ENCODE assay signal across 8 cellular contexts in the genomic region with DNA sequence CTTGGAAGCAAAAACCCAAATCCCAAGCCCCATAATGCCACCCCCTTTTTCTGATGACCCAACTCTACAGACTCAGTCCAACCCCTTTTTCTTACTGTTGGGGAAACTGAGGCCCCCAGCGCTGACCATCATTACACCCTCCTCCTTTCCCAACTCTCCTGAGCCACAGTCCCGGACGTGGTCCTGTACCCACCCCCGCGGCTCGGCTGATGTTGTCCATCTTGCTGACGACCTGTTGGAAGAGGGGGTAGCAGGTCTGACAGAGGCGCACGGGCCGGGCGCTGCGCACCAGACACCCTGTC. TPM values are rescaled to one million over a fixed set of nuclear protein-coding genes. Genes with fewer than 3 reads are reported as not detected.
A peak's percentile ranks its signal among the peaks of the same experiment; 100 is the strongest.
DNase-seq lines count a peak whose midpoint lies in the region; ATAC-seq and TF ChIP-seq lines count a peak whose summit lies in the region.

No MANE protein-coding gene starts in this region.

- peaks cover 3% of the 10 kb centered on the region for H3K36me3 Mint-ChIP-seq in T-helper 1 cell treated with Interleukin-12 subunit alpha and Interleukin-12 subunit beta and Interleukin-4 antibody, amounts not matched to agents 30 μg/mL and 1 μg/mL, for 36 hours (ENCODE audit: low read depth)
- H3K36me3 Mint-ChIP-seq in glutamatergic neuron (ENCODE audit: unreplicated experiment): no peaks in the 10 kb centered on the region

- peak overlapping the region; percentile 54 for H3K27ac Mint-ChIP-seq in T-helper 1 cell treated with Interleukin-12 subunit alpha and Interleukin-12 subunit beta and Interleukin-4 antibody, amounts not matched to agents 30 μg/mL and 1 μg/mL, for 36 hours
- peak overlapping the region; percentile 52 for H3K27ac Mint-ChIP-seq in glutamatergic neuron (ENCODE audit: unreplicated experiment)

- H3K27me3 Mint-ChIP-seq in T-helper 1 cell treated with Interleukin-12 subunit alpha and Interleukin-12 subunit beta and Interleukin-4 antibody, amounts not matched to agents 30 μg/mL and 1 μg/mL, for 36 hours (ENCODE audit: low read depth): peaks cover 14% of the 10 kb centered on the region
- peaks cover 3% of the 10 kb centered on the region for H3K27me3 Mint-ChIP-seq in glutamatergic neuron (ENCODE audit: unreplicated experiment)

- peak; percentile 6 for ATAC-seq in GM18520 (IDR thresholded peaks at IDR 0.05; ENCODE audit: unreplicated experiment)
- peak; percentile 38 for ATAC-seq in HG02852 (IDR thresholded peaks at IDR 0.05; ENCODE audit: unreplicated experiment)

- no peak for TF ChIP-seq CTCF in glutamatergic neuron (IDR thresholded peaks at IDR 0.05; ENCODE audit: partially characterized antibody, unreplicated experiment)

- H3K4me1 Mint-ChIP-seq in T-helper 1 cell treated with Interleukin-12 subunit alpha and Interleukin-12 subunit beta and Interleukin-4 antibody, amounts not matched to agents 30 μg/mL and 1 μg/mL, for 36 hours (ENCODE audit: low read depth): peaks cover 11% of the 10 kb centered on the region
- H3K4me1 Mint-ChIP-seq in glutamatergic neuron (ENCODE audit: low read depth, unreplicated experiment): peaks cover 4% of the 10 kb centered on the region

- no peaks in the 10 kb centered on the region for H3K9me3 Mint-ChIP-seq in T-helper 1 cell treated with Interleukin-12 subunit alpha and Interleukin-12 subunit beta and Interleukin-4 antibody, amounts not matched to agents 30 μg/mL and 1 μg/mL, for 36 hours
- peaks cover 6% of the 10 kb centered on the region for H3K9me3 Mint-ChIP-seq in glutamatergic neuron (ENCODE audit: unreplicated experiment)

- DNase-seq in glutamatergic neuron (no peak), renal cortical epithelial cell (ENCODE audit: low read depth) (peak; percentile 11), DMS114 treated with DMSO at 0.1 percent for 48 hours (lab: John Stamatoyannopoulos, UW; ENCODE audit: unreplicated experiment) (no peak), SKM-1 treated with dmso at 0.1 percent for 144 hours (lab: John Stamatoyannopoulos, UW; ENCODE audit: unreplicated experiment) (no peak), GDM1 (lab: John Stamatoyannopoulos, UW) (no peak)

- peak overlapping the region; percentile 84 for H3K4me3 Mint-ChIP-seq in T-helper 1 cell treated with Interleukin-12 subunit alpha and Interleukin-12 subunit beta and Interleukin-4 antibody, amounts not matched to agents 30 μg/mL and 1 μg/mL, for 36 hours
- peak overlapping the region; percentile 89 for H3K4me3 Mint-ChIP-seq in glutamatergic neuron (ENCODE audit: unreplicated experiment)

RNA-seq across cellular contexts. Expression of a gene that starts 0.5 kb away (rescaled TPM):
- total RNA-seq in glutamatergic neuron (ENCODE audit: unreplicated experiment): 47.7 TPM
- 40.8 and 52.6 TPM in 2 replicates for total RNA-seq in renal cortical epithelial cell
